ENCODE assay signal across 5 cellular contexts in genomic region chr16:5220705-5221104, GRCh38.
"Had no signal": no experiment of that assay in that cellular context is flagged by ENCODE, and none has a peak within 500 bp of the region (broad histone marks: within the 10 kb centered on the region; RNA-seq: fewer than 3 reads in every experiment).

No MANE protein-coding gene starts in this region.

- H3K4me2 ChIP-seq: GM23338 had no signal

- H3K27ac Mint-ChIP-seq: GM23338, H9, IgD-negative memory B cell had no signal

- ATAC-seq: GM23338 had no signal

- H3K4me1 Mint-ChIP-seq: IgD-negative memory B cell had no signal

- H2AFZ ChIP-seq: GM23338 had no signal

- H3K36me3 Mint-ChIP-seq: IgD-negative memory B cell had no signal

- H3K4me3 Mint-ChIP-seq: GM23338, H9, IgD-negative memory B cell had no signal

- DNase-seq: H9, HCEC 1CT, KBM-7 had no signal

- H3K4me3 ChIP-seq: GM23338 had no signal
